In the genomic region with DNA sequence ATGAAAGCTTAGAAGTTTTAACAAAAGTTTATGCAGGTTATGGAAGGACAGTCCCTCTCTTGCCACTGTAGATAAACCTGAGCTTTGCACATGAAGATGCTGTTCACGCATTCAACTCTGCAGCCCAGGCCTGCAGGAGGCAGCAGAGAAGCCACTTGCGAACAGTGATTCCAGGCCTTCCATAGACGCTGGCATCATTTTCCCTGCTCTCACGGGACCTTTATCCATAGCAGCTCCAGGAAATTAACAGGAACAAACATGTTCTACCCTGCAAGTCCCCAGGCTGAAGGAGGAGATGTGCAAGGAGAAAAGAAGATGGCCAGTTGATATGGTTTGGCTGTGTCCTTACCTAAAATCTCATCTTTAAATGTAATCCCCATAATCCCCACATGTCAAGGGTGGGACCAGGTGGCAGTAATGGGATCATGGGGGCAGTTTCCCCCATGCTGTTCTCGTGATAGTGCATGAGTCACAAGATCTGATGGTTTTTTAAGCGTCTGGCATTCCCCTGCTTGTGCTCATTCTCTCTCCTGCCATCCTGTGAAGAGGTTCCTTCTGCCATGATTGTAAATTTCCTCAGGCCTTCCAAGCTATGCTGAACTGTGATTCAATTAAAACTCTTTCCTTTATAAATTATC, we compare ENCODE assay signal across 10 cellular contexts. TPM values are rescaled to one million over a fixed set of nuclear protein-coding genes. Genes with fewer than 3 reads are reported as not detected.
DNase-seq lines count a peak whose midpoint lies in the region; ATAC-seq, FAIRE-seq and TF ChIP-seq lines count a peak whose summit lies in the region.
"Had no signal": no experiment of that assay in that cellular context is flagged by ENCODE, and none has a peak within 500 bp of the region (broad histone marks: within the 10 kb centered on the region; RNA-seq: fewer than 3 reads in every experiment).

No MANE protein-coding gene starts in this region.

- FAIRE-seq in H54 (lab: Jason Lieb, UNC): no peak

- no peak for TF ChIP-seq CTCF in CD8-positive, alpha-beta T cell (IDR thresholded peaks at IDR 0.05)

- no peaks in the 10 kb centered on the region for H3K9me3 Mint-ChIP-seq in CD8-positive, alpha-beta T cell
- peaks cover 6% of the 10 kb centered on the region for H3K9me3 Mint-ChIP-seq in activated naive CD8-positive, alpha-beta T cell treated with anti-CD3 and anti-CD28 coated beads for 36 hours

- intact Hi-C loops in CD8-positive, alpha-beta T cell (cut with DNase I, micrococcal nuclease): loop anchor here (2.0 to 5.0 kb wide), 5 partner anchors 16 to 286 kb away; a partner anchor contains a TSS

- POLR2A ChIA-PET in CD8-positive, alpha-beta T cell (lab: Charles Lee): interaction anchor here (0.7 to 2.5 kb wide), 7 partner anchors 9 to 66 kb away, joined by 3 to 8 read pairs (median 4); a partner anchor contains a TSS

- H3K27me3 ChIP-seq in CD8-positive, alpha-beta T cell (ENCODE audit: insufficient read depth, low read length): no peaks in the 10 kb centered on the region
- H3K27me3 ChIP-seq in H7 (ENCODE audit: control insufficient read depth, insufficient read depth, low read length): no peaks in the 10 kb centered on the region

- H3K36me3 ChIP-seq in CD8-positive, alpha-beta T cell (ENCODE audit: insufficient read depth, low read length): peaks cover 39% of the 10 kb centered on the region
- no peaks in the 10 kb centered on the region for H3K36me3 ChIP-seq in H7 (replicated peaks; ENCODE audit: control insufficient read depth, insufficient read depth, low read length)

- H3K9me3 ChIP-seq in CD8-positive, alpha-beta T cell (ENCODE audit: low read length): no peaks in the 10 kb centered on the region

- peak overlapping the region; percentile 67 for H3K27ac Mint-ChIP-seq in CD8-positive, alpha-beta T cell
- H3K27ac Mint-ChIP-seq in activated naive CD8-positive, alpha-beta T cell treated with anti-CD3 and anti-CD28 coated beads for 36 hours: peak overlapping the region; percentile 42

- ATAC-seq in CD8-positive, alpha-beta T cell: no peak
- no peak for ATAC-seq in activated CD4-positive, CD25-positive, alpha-beta regulatory T cell treated with anti-CD3 and anti-CD28 coated beads, Interleukin-2, amount 50 U/mL, for 24 hours

- no peak for TF ChIP-seq POLR2A in H54 (IDR thresholded peaks at IDR 0.05; ENCODE audit: low read depth, low read length)

- CTCF ChIA-PET in CD8-positive, alpha-beta T cell (lab: Charles Lee): interaction anchor here (0.8 to 3.6 kb wide), 18 partner anchors 11 to 212 kb away, joined by 3 to 31 read pairs (median 4); a partner anchor contains a TSS

- H3K4me1 Mint-ChIP-seq in CD8-positive, alpha-beta T cell (ENCODE audit: low read depth): peaks cover 67% of the 10 kb centered on the region
- peaks cover 48% of the 10 kb centered on the region for H3K4me1 Mint-ChIP-seq in activated naive CD8-positive, alpha-beta T cell treated with anti-CD3 and anti-CD28 coated beads for 36 hours

- peaks cover 38% of the 10 kb centered on the region for H3K4me1 ChIP-seq in CD8-positive, alpha-beta T cell (ENCODE audit: insufficient read depth, low read length)

- no peak overlapping the region for H3K4me3 ChIP-seq in CD8-positive, alpha-beta T cell (ENCODE audit: low read depth, low read length)
- H3K4me3 ChIP-seq in H7 (ENCODE audit: insufficient read depth, low read depth, low read length): no peak overlapping the region

- H3K27ac ChIP-seq in CD8-positive, alpha-beta T cell (ENCODE audit: low read depth, low read length): no peak overlapping the region

- H3K36me3 Mint-ChIP-seq in CD8-positive, alpha-beta T cell: peaks cover 88% of the 10 kb centered on the region
- H3K36me3 Mint-ChIP-seq in activated naive CD8-positive, alpha-beta T cell treated with anti-CD3 and anti-CD28 coated beads for 36 hours: peaks cover 67% of the 10 kb centered on the region

- no peaks in the 10 kb centered on the region for H3K27me3 Mint-ChIP-seq in CD8-positive, alpha-beta T cell (ENCODE audit: low read depth)
- no peaks in the 10 kb centered on the region for H3K27me3 Mint-ChIP-seq in activated naive CD8-positive, alpha-beta T cell treated with anti-CD3 and anti-CD28 coated beads for 36 hours
- H3K27me3 Mint-ChIP-seq: progenitor cell of endocrine pancreas had no signal

- H3K4me3 Mint-ChIP-seq in CD8-positive, alpha-beta T cell: no peak overlapping the region
- H3K4me3 Mint-ChIP-seq in activated naive CD8-positive, alpha-beta T cell treated with anti-CD3 and anti-CD28 coated beads for 36 hours: no peak overlapping the region

- no peak for DNase-seq in CD8-positive, alpha-beta T cell
- DNase-seq in H7 (peak; percentile 48), lung microvascular endothelial cell (ENCODE audit: low read depth in 2 of 2) (peak; percentile 39 to 43), H54 (ENCODE audit: insufficient read length, low spot score) (no peak), NCI-H2227 (lab: John Stamatoyannopoulos, UW; ENCODE audit: unreplicated experiment) (no peak)
- no peak for DNase-seq in activated naive CD8-positive, alpha-beta T cell treated with anti-CD3 and anti-CD28 coated beads for 36 hours
- no peak for DNase-seq in stimulated activated naive CD4-positive, alpha-beta T cell (lab: John Stamatoyannopoulos, UW)
- DNase-seq: NCI-H1105 treated with DMSO at 0.1 percent for 48 hours had no signal

RNA-seq across cellular contexts. Expression of a gene that starts 2.0 kb away (rescaled TPM):
- total RNA-seq in CD8-positive, alpha-beta T cell: 10 to 100 TPM in 1 of 2 experiments, 1 to 10 TPM in 1; 9.5 to 11.1 TPM
- not detected in 2 replicates for total RNA-seq in H7 (2014; rRNA removed; shearing (Covaris generic))
- total RNA-seq in activated naive CD8-positive, alpha-beta T cell treated with anti-CD3 and anti-CD28 coated beads for 36 hours: 1 to 10 TPM; 1.3 to 1.6 TPM
- 0.22 TPM in 1 of 2 replicates, not detected in the other for total RNA-seq in lung microvascular endothelial cell

RNA-seq across cellular contexts. Expression of a gene that starts 25.1 kb away (rescaled TPM):
- total RNA-seq in CD8-positive, alpha-beta T cell: 100 to 1,000 TPM; 769 to 790 TPM
- 0.89 and 2.1 TPM in 2 replicates for total RNA-seq in H7 (2014; rRNA removed; shearing (Covaris generic))
- total RNA-seq in activated naive CD8-positive, alpha-beta T cell treated with anti-CD3 and anti-CD28 coated beads for 36 hours: 100 to 1,000 TPM; 652 to 665 TPM
- total RNA-seq in lung microvascular endothelial cell: 8.9 and 93.7 TPM in 2 replicates

RNA-seq across cellular contexts. Expression of a gene that starts 36.5 kb away (rescaled TPM):
- total RNA-seq in CD8-positive, alpha-beta T cell: not detected
- not detected in 2 replicates for total RNA-seq in H7 (2014; rRNA removed; shearing (Covaris generic))
- not detected for total RNA-seq in activated naive CD8-positive, alpha-beta T cell treated with anti-CD3 and anti-CD28 coated beads for 36 hours
- total RNA-seq in lung microvascular endothelial cell: not detected in 2 replicates
- total RNA-seq: progenitor cell of endocrine pancreas had no signal

RNA-seq across cellular contexts. Expression of a gene that starts 50.7 kb away (rescaled TPM):
- under 1 TPM; 0.38 to 0.42 TPM for total RNA-seq in CD8-positive, alpha-beta T cell
- total RNA-seq in H7 (2014; rRNA removed; shearing (Covaris generic)): not detected in 2 replicates
- total RNA-seq in activated naive CD8-positive, alpha-beta T cell treated with anti-CD3 and anti-CD28 coated beads for 36 hours: not detected
- 26.2 and 154 TPM in 2 replicates for total RNA-seq in lung microvascular endothelial cell
- total RNA-seq: progenitor cell of endocrine pancreas had no signal

Comparison
In these comparisons a context has a peak if more than half of its experiments do, and no peak if none do; other contexts are left out.
1. DNase-seq: peak in H7 (single experiment) and lung microvascular endothelial cell (2 of 2); none in CD8-positive, alpha-beta T cell (0 of 7), activated naive CD8-positive, alpha-beta T cell treated with anti-CD3 and anti-CD28 coated beads for 36 hours (single experiment), H54 (single experiment), NCI-H2227 (single experiment) and stimulated activated naive CD4-positive, alpha-beta T cell (0 of 6).